ENCODE assay signal across 8 cellular contexts in genomic region chr20:44495257-44495656, GRCh38. TPM values are rescaled to one million over a fixed set of nuclear protein-coding genes. Genes with fewer than 3 reads are reported as not detected.
A peak's percentile ranks its signal among the peaks of the same experiment; 100 is the strongest.
DNase-seq lines count a peak whose midpoint lies in the region; ATAC-seq, FAIRE-seq and TF ChIP-seq lines count a peak whose summit lies in the region.

No MANE protein-coding gene starts in this region.

- POLR2A ChIA-PET in BJ (lab: Charles Lee), result no interaction called here

- FAIRE-seq in bronchial epithelial cell (lab: Jason Lieb, UNC), result no peak

- peaks cover 30 to 33% of the 10 kb centered on the region in 2 donors for H3K4me1 Mint-ChIP-seq in natural killer cell

- H3K4me3 Mint-ChIP-seq in natural killer cell, result no peak overlapping the region

- peak overlapping the region; percentile 66 to 74 for H3K27ac Mint-ChIP-seq in natural killer cell

- peak; percentile 42 for DNase-seq in BJ (ENCODE audit: low read depth)
- DNase-seq in NOMO-1 (lab: John Stamatoyannopoulos, UW; ENCODE audit: unreplicated experiment in 2 of 2), result peak; percentile 83 to 95
- DNase-seq in bronchial epithelial cell (ENCODE audit: low read depth), result peak; percentile 94
- DNase-seq in natural killer cell, result no peak
- no peak for DNase-seq in NCI-H1048 (lab: John Stamatoyannopoulos, UW)
- DNase-seq in GM19240 (ENCODE audit: insufficient read length, low spot score), result no peak

- CTCF ChIA-PET in BJ (lab: Yijun Ruan, JAX), result interaction anchor here (2.2 kb wide), 1 partner anchor 115 kb away, joined by 13 read pairs; no protein-coding TSS in a partner anchor

- H3K36me3 Mint-ChIP-seq in natural killer cell, result peaks cover 34% of the 10 kb centered on the region

- H3K4me3 ChIP-seq in BJ (ENCODE audit: low read depth, low read length), result no peak overlapping the region
- H3K4me3 ChIP-seq in bronchial epithelial cell (ENCODE audit: low read depth, low read length), result no peak overlapping the region

- intact Hi-C loops in natural killer cell (cut with micrococcal nuclease), result no loop called here

- H3K27me3 Mint-ChIP-seq in natural killer cell (ENCODE audit: low read depth in 2 of 2), result no peaks in the 10 kb centered on the region

- no peaks in the 10 kb centered on the region for H3K9me3 Mint-ChIP-seq in natural killer cell

- H3K36me3 ChIP-seq in BJ (ENCODE audit: control insufficient read depth, insufficient read depth, low read length), result peaks cover 2% of the 10 kb centered on the region
- H3K36me3 ChIP-seq in bronchial epithelial cell (ENCODE audit: control insufficient read depth, insufficient read depth, low read length), result peaks cover 7% of the 10 kb centered on the region

- ATAC-seq in natural killer cell (peak in 2 of 3 donors; percentile 13 to 40), HG03097 (IDR thresholded peaks at IDR 0.05; ENCODE audit: low FRiP score, unreplicated experiment) (no peak), HG03469 (IDR thresholded peaks at IDR 0.05; ENCODE audit: unreplicated experiment) (no peak)

- H3K27me3 ChIP-seq in BJ (ENCODE audit: control insufficient read depth, insufficient read depth, low read length), result no peaks in the 10 kb centered on the region
- no peaks in the 10 kb centered on the region for H3K27me3 ChIP-seq in bronchial epithelial cell (ENCODE audit: control insufficient read depth, insufficient read depth, low read length)

- no peak for TF ChIP-seq CTCF in BJ (IDR thresholded peaks at IDR 0.05; ENCODE audit: insufficient read depth, low read depth, low read length)
- no peak for TF ChIP-seq CTCF in bronchial epithelial cell (IDR thresholded peaks at IDR 0.05; ENCODE audit: insufficient read depth, low read length, severe bottlenecking)
- no peak for TF ChIP-seq CTCF in natural killer cell (IDR thresholded peaks at IDR 0.05)

RNA-seq across cellular contexts. Expression of gene TTPAL, which starts 19.6 kb away (rescaled TPM):
- 9.4 and 13.8 TPM in 2 replicates for polyA plus RNA-seq in BJ (2011; rRNA removed)
- 18.0 and 20.6 TPM in 2 replicates for polyA minus RNA-seq in BJ (2011; rRNA and poly(A)+ RNA removed)
- total RNA-seq in bronchial epithelial cell, result 9.0 and 12.5 TPM in 2 replicates
- total RNA-seq in natural killer cell, result 10 to 100 TPM; 17.2 to 22.9 (median 22.5) TPM

RNA-seq across cellular contexts. Expression of gene SERINC3, which starts 26.6 kb away (rescaled TPM):
- 284 and 333 TPM in 2 replicates for polyA plus RNA-seq in BJ (2011; rRNA removed)
- 255 and 406 TPM in 2 replicates for polyA minus RNA-seq in BJ (2011; rRNA and poly(A)+ RNA removed)
- total RNA-seq in bronchial epithelial cell (82.4 and 107 TPM in 2 replicates), natural killer cell (10 to 100 TPM; 70.1 to 89.6 (median 78.6) TPM)

Comparison
In these comparisons a context has a peak if more than half of its experiments do, and no peak if none do; other contexts are left out.
1. DNase-seq: peak in BJ (single experiment), NOMO-1 (2 of 2) and bronchial epithelial cell (single experiment); none in natural killer cell (single experiment), NCI-H1048 (single experiment) and GM19240 (single experiment).
2. ATAC-seq: peak in natural killer cell (2 of 3); none in HG03097 (single experiment) and HG03469 (single experiment).